22 cellular contexts compared by ENCODE assay signal in the genomic region with DNA sequence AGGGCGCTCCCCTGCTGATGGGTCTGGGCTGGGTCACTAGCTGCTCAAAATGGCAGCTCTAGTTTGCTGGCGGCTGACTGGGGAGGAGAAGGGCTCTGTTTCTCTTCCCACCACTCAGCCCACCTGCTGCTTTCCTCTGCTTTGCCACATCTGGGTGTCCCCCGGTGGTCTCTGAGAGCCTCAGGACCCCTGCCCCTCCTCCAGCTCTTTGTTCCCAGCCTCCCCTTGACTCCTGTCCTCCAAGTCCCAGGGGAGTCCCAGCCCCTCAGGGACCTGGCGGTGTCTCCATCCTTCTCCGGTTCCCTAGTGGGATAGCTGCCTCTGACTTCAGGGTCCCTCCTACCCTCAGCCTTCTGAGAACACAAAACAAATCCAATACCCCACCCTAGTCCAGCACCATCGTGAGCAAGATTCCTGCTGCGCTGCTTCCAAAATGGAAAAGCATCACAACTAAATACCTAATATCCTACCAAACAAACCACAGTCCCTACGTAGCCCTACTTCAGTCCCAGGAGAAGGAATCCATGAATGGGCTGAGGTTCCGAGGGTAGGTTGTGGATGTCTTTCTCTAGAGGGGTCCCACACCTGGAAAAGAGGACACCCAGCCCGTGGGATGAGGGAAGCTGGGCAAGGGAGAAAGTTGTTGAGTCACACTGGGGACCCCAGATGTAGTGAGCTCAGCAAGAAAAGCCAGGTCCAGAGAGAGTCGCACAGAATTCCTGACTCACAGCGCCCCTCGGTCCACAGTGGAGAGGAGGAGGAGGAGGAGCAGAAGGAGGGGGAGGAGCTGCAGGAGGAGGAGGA. TPM values are rescaled to one million over a fixed set of nuclear protein-coding genes. Genes with fewer than 3 reads are reported as not detected.
DNase-seq lines count a peak whose midpoint lies in the region; ATAC-seq and TF ChIP-seq lines count a peak whose summit lies in the region.
"Had no signal": no experiment of that assay in that cellular context is flagged by ENCODE, and none has a peak within 500 bp of the region (broad histone marks: within the 10 kb centered on the region; RNA-seq: fewer than 3 reads in every experiment).

No MANE protein-coding gene starts in this region.

- peak overlapping the region; percentile 7 to 79 for H3K27ac ChIP-seq in breast epithelium
- H3K27ac ChIP-seq: neutrophil had no signal

- H3K4me1 ChIP-seq in breast epithelium = peaks cover 0 to under 1% of the 10 kb centered on the region in 2 donors

- H3K4me3 ChIP-seq in GM12864 (ENCODE audit: low read depth, low read length) (no peak overlapping the region), breast epithelium (no peak overlapping the region)
- H3K4me3 ChIP-seq: smooth muscle cell had no signal

- TF ChIP-seq CTCF in GM12864 (IDR thresholded peaks at IDR 0.05; ENCODE audit: low read depth, low read length, missing control alignments) (no peak), breast epithelium (IDR thresholded peaks at IDR 0.05) (no peak)

- TF ChIP-seq POLR2A in breast epithelium (IDR thresholded peaks at IDR 0.05) = no peak

- DNase-seq in GM12864 (ENCODE audit: low read depth) (peak; percentile 7), breast epithelium (ENCODE audit: low spot score in 2 of 2) (no peak), iPS-NIHi11 (ENCODE audit: low spot score) (peak; percentile 47), pons (ENCODE audit: low spot score) (no peak), NCI-H146 treated with DMSO at 0.1 percent for 48 hours (lab: John Stamatoyannopoulos, UW; ENCODE audit: unreplicated experiment) (no peak)
- DNase-seq in stimulated activated effector memory CD8-positive, alpha-beta T cell treated with anti-CD3 and anti-CD28 coated beads, Interleukin-12 subunit alpha, Interleukin-12 subunit beta, amount 100 ng/mL, for 72 hours (ENCODE audit: low spot score in 2 of 2) = no peak
- DNase-seq in stimulated activated CD4-positive, alpha-beta T cell treated with anti-CD3 and anti-CD28 coated beads, Interleukin-4, amount 100 ng/mL, for 1 hour = no peak
- no peak for DNase-seq in activated T-cell treated with anti-CD3 and anti-CD28 coated beads, Interleukin-2, amount 50 U/mL, for 72 hours
- DNase-seq: activated CD4-positive, CD25-positive, alpha-beta regulatory T cell treated with anti-CD3 and anti-CD28 coated beads, Interleukin-2, amount 50 U/mL, for 72 hours; activated T-cell treated with anti-CD3 and anti-CD28 coated beads for 4 hours; Calu3; foreskin fibroblast; HFFc6; mesenchymal stem cell; NCI-H774 had no signal

- peak overlapping the region; percentile 78 for H3K27ac Mint-ChIP-seq in stimulated activated effector memory CD8-positive, alpha-beta T cell treated with anti-CD3 and anti-CD28 coated beads, Interleukin-12 subunit alpha, Interleukin-12 subunit beta, amount 100 ng/mL, for 72 hours
- H3K27ac Mint-ChIP-seq in activated T-cell treated with anti-CD3 and anti-CD28 coated beads, Interleukin-2, amount 50 U/mL, for 72 hours = no peak overlapping the region
- H3K27ac Mint-ChIP-seq: HFFc6; stimulated activated memory B cell treated with anti-CD40 and anti-IgM and Interleukin-4, amounts not matched to agents 10 μg/mL and 1 μg/mL and 100 μg/mL, for 72 hours had no signal

- H3K36me3 Mint-ChIP-seq in stimulated activated effector memory CD8-positive, alpha-beta T cell treated with anti-CD3 and anti-CD28 coated beads, Interleukin-12 subunit alpha, Interleukin-12 subunit beta, amount 100 ng/mL, for 72 hours = peaks cover 97% of the 10 kb centered on the region
- H3K36me3 Mint-ChIP-seq in activated T-cell treated with anti-CD3 and anti-CD28 coated beads, Interleukin-2, amount 50 U/mL, for 72 hours (ENCODE audit: insufficient read depth in 2 of 2) = no peaks in the 10 kb centered on the region
- H3K36me3 Mint-ChIP-seq: activated naive CD4-positive, alpha-beta T cell treated with anti-CD3 and anti-CD28 coated beads, Interleukin-2, amount 50 U/mL, for 72 hours; IgD-negative memory B cell; stimulated activated memory B cell treated with anti-CD40 and anti-IgM and Interleukin-4, amounts not matched to agents 10 μg/mL and 1 μg/mL and 100 μg/mL, for 72 hours had no signal

- peaks cover 13% of the 10 kb centered on the region for H3K4me1 Mint-ChIP-seq in stimulated activated effector memory CD8-positive, alpha-beta T cell treated with anti-CD3 and anti-CD28 coated beads, Interleukin-12 subunit alpha, Interleukin-12 subunit beta, amount 100 ng/mL, for 72 hours
- no peaks in the 10 kb centered on the region for H3K4me1 Mint-ChIP-seq in activated T-cell treated with anti-CD3 and anti-CD28 coated beads, Interleukin-2, amount 50 U/mL, for 72 hours (ENCODE audit: low read depth)
- H3K4me1 Mint-ChIP-seq: central memory CD8-positive, alpha-beta T cell; stimulated activated memory B cell treated with anti-CD40 and anti-IgM and Interleukin-4, amounts not matched to agents 10 μg/mL and 1 μg/mL and 100 μg/mL, for 72 hours had no signal

- peaks cover 31% of the 10 kb centered on the region for H3K36me3 ChIP-seq in breast epithelium
- H3K36me3 ChIP-seq: neutrophil had no signal

- no peaks in the 10 kb centered on the region for H3K9me3 ChIP-seq in breast epithelium
- H3K9me3 ChIP-seq: neutrophil had no signal

- H3K27me3 Mint-ChIP-seq in activated T-cell treated with anti-CD3 and anti-CD28 coated beads, Interleukin-2, amount 50 U/mL, for 72 hours (ENCODE audit: low read depth) = no peaks in the 10 kb centered on the region
- H3K27me3 Mint-ChIP-seq: central memory CD8-positive, alpha-beta T cell; stimulated activated memory B cell treated with anti-CD40 and anti-IgM and Interleukin-4, amounts not matched to agents 10 μg/mL and 1 μg/mL and 100 μg/mL, for 72 hours had no signal

- no peaks in the 10 kb centered on the region for H3K9me3 Mint-ChIP-seq in stimulated activated effector memory CD8-positive, alpha-beta T cell treated with anti-CD3 and anti-CD28 coated beads, Interleukin-12 subunit alpha, Interleukin-12 subunit beta, amount 100 ng/mL, for 72 hours
- no peaks in the 10 kb centered on the region for H3K9me3 Mint-ChIP-seq in activated T-cell treated with anti-CD3 and anti-CD28 coated beads, Interleukin-2, amount 50 U/mL, for 72 hours
- H3K9me3 Mint-ChIP-seq: activated naive CD4-positive, alpha-beta T cell treated with anti-CD3 and anti-CD28 coated beads, Interleukin-2, amount 50 U/mL, for 72 hours; central memory CD8-positive, alpha-beta T cell; HFFc6; stimulated activated memory B cell treated with anti-CD40 and anti-IgM and Interleukin-4, amounts not matched to agents 10 μg/mL and 1 μg/mL and 100 μg/mL, for 72 hours had no signal

- no peaks in the 10 kb centered on the region for H3K27me3 ChIP-seq in breast epithelium
- H3K27me3 ChIP-seq: neutrophil had no signal

- intact Hi-C loops in breast epithelium (cut with DNase I; ENCODE audit: low total_unique reads) = loop anchor here (10.0 kb wide), 3 partner anchors 46 to 346 kb away; partner anchors contain the start of genes HTR3B and ZBTB16

- H3K4me3 Mint-ChIP-seq in stimulated activated effector memory CD8-positive, alpha-beta T cell treated with anti-CD3 and anti-CD28 coated beads, Interleukin-12 subunit alpha, Interleukin-12 subunit beta, amount 100 ng/mL, for 72 hours = no peak overlapping the region
- H3K4me3 Mint-ChIP-seq in activated T-cell treated with anti-CD3 and anti-CD28 coated beads, Interleukin-2, amount 50 U/mL, for 72 hours = no peak overlapping the region
- H3K4me3 Mint-ChIP-seq: central memory CD8-positive, alpha-beta T cell; HFFc6; IgD-negative memory B cell; stimulated activated memory B cell treated with anti-CD40 and anti-IgM and Interleukin-4, amounts not matched to agents 10 μg/mL and 1 μg/mL and 100 μg/mL, for 72 hours had no signal

- ATAC-seq in stimulated activated effector memory CD8-positive, alpha-beta T cell treated with anti-CD3 and anti-CD28 coated beads, Interleukin-12 subunit alpha, Interleukin-12 subunit beta, amount 100 ng/mL, for 72 hours = no peak
- ATAC-seq in activated T-cell treated with anti-CD3 and anti-CD28 coated beads, Interleukin-2, amount 50 U/mL, for 72 hours (replicated peaks in 1 of 2) = no peak
- ATAC-seq: activated naive CD4-positive, alpha-beta T cell treated with anti-CD3 and anti-CD28 coated beads, Interleukin-2, amount 50 U/mL, for 72 hours; Panc1; stimulated activated memory B cell treated with anti-CD40 and anti-IgM and Interleukin-4, amounts not matched to agents 10 μg/mL and 1 μg/mL and 100 μg/mL, for 72 hours had no signal

RNA-seq across cellular contexts. Expression of gene NNMT, which starts 45.0 kb away (rescaled TPM):
- 1,000 to 10,000 TPM in 2 of 3 donors, 100 to 1,000 TPM in 1; 987 to 2,750 (median 1,078) TPM for total RNA-seq in breast epithelium
- total RNA-seq in activated T-cell treated with anti-CD3 and anti-CD28 coated beads, Interleukin-2, amount 50 U/mL, for 72 hours = not detected
- total RNA-seq: activated naive CD4-positive, alpha-beta T cell treated with anti-CD3 and anti-CD28 coated beads, Interleukin-2, amount 50 U/mL, for 72 hours had no signal

Comparison
In these comparisons a context has a peak if more than half of its experiments do, and no peak if none do; other contexts are left out.
1. DNase-seq: peak in GM12864 (single experiment) and iPS-NIHi11 (single experiment); none in breast epithelium (0 of 2), stimulated activated effector memory CD8-positive, alpha-beta T cell treated with anti-CD3 and anti-CD28 coated beads, Interleukin-12 subunit alpha, Interleukin-12 subunit beta, amount 100 ng/mL, for 72 hours (0 of 2), pons (single experiment), stimulated activated CD4-positive, alpha-beta T cell treated with anti-CD3 and anti-CD28 coated beads, Interleukin-4, amount 100 ng/mL, for 1 hour (single experiment), activated T-cell treated with anti-CD3 and anti-CD28 coated beads, Interleukin-2, amount 50 U/mL, for 72 hours (0 of 2) and NCI-H146 treated with DMSO at 0.1 percent for 48 hours (single experiment).
2. RNA of gene NNMT, which starts 45.0 kb away (total RNA-seq): 987 to 2,750 TPM in breast epithelium; not detected in activated T-cell treated with anti-CD3 and anti-CD28 coated beads, Interleukin-2, amount 50 U/mL, for 72 hours; every median in the first group is over 100 times any median in the second.